ENCODE assay signal across 21 cellular contexts in genomic region chr3:164048451-164048850, GRCh38.
"Had no signal": no experiment of that assay in that cellular context is flagged by ENCODE, and none has a peak within 500 bp of the region (broad histone marks: within the 10 kb centered on the region; RNA-seq: fewer than 3 reads in every experiment).

No MANE protein-coding gene starts in this region.

- ATAC-seq: foreskin keratinocyte; gastroesophageal sphincter; heart right ventricle; left cardiac atrium; left lung; left ventricle myocardium superior; lower lobe of right lung; mucosa of descending colon; naive thymus-derived CD4-positive, alpha-beta T cell had no signal

- H3K4me1 ChIP-seq: colonic mucosa, esophagus muscularis mucosa, foreskin keratinocyte, gastroesophageal sphincter, heart right ventricle, left lung, lower lobe of right lung had no signal

- H3K27me3 ChIP-seq: colonic mucosa, esophagus muscularis mucosa, foreskin keratinocyte, gastroesophageal sphincter, heart right ventricle, left lung had no signal

- FAIRE-seq: endothelial cell of umbilical vein, frontal cortex, islet of Langerhans, keratinocyte had no signal

- H3K36me3 ChIP-seq: colonic mucosa, esophagus muscularis mucosa, gastroesophageal sphincter, heart right ventricle, left lung, lower lobe of right lung had no signal

- H3K27ac ChIP-seq: colonic mucosa, esophagus muscularis mucosa, foreskin keratinocyte, gastroesophageal sphincter, heart right ventricle, left lung, lower lobe of right lung had no signal

- H3K9me3 ChIP-seq: colonic mucosa, esophagus muscularis mucosa, gastroesophageal sphincter, heart right ventricle, left lung, lower lobe of right lung, mucosa of descending colon had no signal

- H3K4me3 ChIP-seq: colonic mucosa, esophagus muscularis mucosa, gastroesophageal sphincter, heart right ventricle, left lung, lower lobe of right lung, mucosa of descending colon had no signal

- DNase-seq: colonic mucosa; cortex of kidney; effector CD4-positive, alpha-beta T cell; effector memory CD4-positive, alpha-beta T cell; foreskin keratinocyte; head of caudate nucleus; heart right ventricle; hippocampal formation; left cardiac atrium; left lung; left ventricle myocardium superior; lower lobe of right lung; mesenchymal stem cell; mucosa of descending colon; naive thymus-derived CD4-positive, alpha-beta T cell had no signal
